ENCODE assay signal across 10 cellular contexts in genomic region chrX:154142386-154142785, GRCh38. TPM values are rescaled to one million over a fixed set of nuclear protein-coding genes. Genes with fewer than 3 reads are reported as not detected.
"Had no signal": no experiment of that assay in that cellular context is flagged by ENCODE, and none has a peak within 500 bp of the region (broad histone marks: within the 10 kb centered on the region; RNA-seq: fewer than 3 reads in every experiment).

No MANE protein-coding gene starts in this region.

- H3K9me3 ChIP-seq: HAP-1 had no signal

- H2AFZ ChIP-seq: GM23248 had no signal

- H3K36me3 ChIP-seq: HAP-1 had no signal

- H3K4me1 ChIP-seq: HAP-1 had no signal

- ATAC-seq: HCT116, HepG2 had no signal

- DNase-seq: GM23248, GOT3, H7, HFFc6, KBM-7 had no signal

- H3K4me3 ChIP-seq: GM23248, HAP-1 had no signal

- H3K27ac ChIP-seq: GM23248 had no signal

RNA-seq across cellular contexts. Expression of gene OPN1LW, which starts 1.7 kb away (rescaled TPM):
- total RNA-seq: GM23248, H4, H7, HepG2, HFFc6, HT-29 had no signal

RNA-seq across cellular contexts. Expression of gene OPN1MW, which starts 40.0 kb away (rescaled TPM):
- total RNA-seq: GM23248, H4, H7, HepG2, HFFc6, HT-29 had no signal
